ENCODE assay signal across 21 cellular contexts in genomic region chr5:109880907-109881685, GRCh38.
DNase-seq lines count a peak whose midpoint lies in the region; ATAC-seq and TF ChIP-seq lines count a peak whose summit lies in the region.
"Had no signal": no experiment of that assay in that cellular context is flagged by ENCODE, and none has a peak within 500 bp of the region (broad histone marks: within the 10 kb centered on the region; RNA-seq: fewer than 3 reads in every experiment).

No MANE protein-coding gene starts in this region.

- no peak overlapping the region for H3K27ac ChIP-seq in uterus
- H3K27ac ChIP-seq: BLaER1 treated with 17β-estradiol and CSF1 and Interleukin-3, amounts not matched to agents 10 nM and 100 nM; Peyer's patch; upper lobe of right lung had no signal

- POLR2A ChIA-PET in naive thymus-derived CD8-positive, alpha-beta T cell (lab: Charles Lee) = interaction anchor here (1.2 kb wide), 1 partner anchor 8 kb away, joined by 3 read pairs; no protein-coding TSS in a partner anchor

- peak overlapping the region in 7 of 10 donors; percentile 17 to 73 (median 34) for H3K27ac Mint-ChIP-seq in naive thymus-derived CD8-positive, alpha-beta T cell
- H3K27ac Mint-ChIP-seq: activated naive CD4-positive, alpha-beta T cell treated with anti-CD3 and anti-CD28 coated beads for 36 hours had no signal

- H3K9me3 Mint-ChIP-seq in naive thymus-derived CD8-positive, alpha-beta T cell = no peaks in the 10 kb centered on the region
- H3K9me3 Mint-ChIP-seq: activated naive CD4-positive, alpha-beta T cell treated with anti-CD3 and anti-CD28 coated beads for 36 hours; natural killer cell treated with Interleukin-12 subunit alpha and Interleukin-12 subunit beta and Interleukin-15 and Interleukin-18, amount 100 ng/mL, for 72 hours had no signal

- H3K27me3 Mint-ChIP-seq in naive thymus-derived CD8-positive, alpha-beta T cell = no peaks in the 10 kb centered on the region
- H3K27me3 Mint-ChIP-seq: natural killer cell treated with Interleukin-12 subunit alpha and Interleukin-12 subunit beta and Interleukin-15 and Interleukin-18, amount 100 ng/mL, for 72 hours had no signal

- peaks cover 21 to 37% (median 33%) of the 10 kb centered on the region in 4 donors for H3K4me1 Mint-ChIP-seq in naive thymus-derived CD8-positive, alpha-beta T cell

- TF ChIP-seq CTCF in astrocyte of the spinal cord (IDR thresholded peaks at IDR 0.05; ENCODE audit: low read depth, low read length) (no peak), uterus (IDR thresholded peaks at IDR 0.05) (no peak)

- H3K4me3 ChIP-seq in astrocyte of the spinal cord (ENCODE audit: low read depth, low read length) = no peak overlapping the region
- no peak overlapping the region for H3K4me3 ChIP-seq in uterus
- H3K4me3 ChIP-seq: BLaER1 treated with 17β-estradiol and CSF1 and Interleukin-3, amounts not matched to agents 10 nM and 100 nM; HAP-1; lung; Peyer's patch; upper lobe of right lung had no signal

- in situ Hi-C loops in astrocyte of the spinal cord (cut with HindIII; ENCODE audit: low sequenced_read_pairs) = no loop called here

- H3K27me3 ChIP-seq in uterus = no peaks in the 10 kb centered on the region
- H3K27me3 ChIP-seq: BLaER1 treated with 17β-estradiol and CSF1 and Interleukin-3, amounts not matched to agents 10 nM and 100 nM; Peyer's patch; upper lobe of right lung had no signal

- no peaks in the 10 kb centered on the region for H3K36me3 ChIP-seq in uterus
- H3K36me3 ChIP-seq: BLaER1 treated with 17β-estradiol and CSF1 and Interleukin-3, amounts not matched to agents 10 nM and 100 nM; HAP-1; Peyer's patch; upper lobe of right lung had no signal

- H3K9me3 ChIP-seq in uterus = no peaks in the 10 kb centered on the region
- H3K9me3 ChIP-seq: HAP-1, Peyer's patch, upper lobe of right lung had no signal

- H3K4me1 ChIP-seq in uterus = no peaks in the 10 kb centered on the region
- H3K4me1 ChIP-seq: HAP-1, Peyer's patch, upper lobe of right lung had no signal

- peak; percentile 47 to 57 for ATAC-seq in naive thymus-derived CD8-positive, alpha-beta T cell
- ATAC-seq in HG03095 (IDR thresholded peaks at IDR 0.05; ENCODE audit: unreplicated experiment) = no peak
- ATAC-seq: natural killer cell treated with Interleukin-12 subunit alpha and Interleukin-12 subunit beta and Interleukin-15 and Interleukin-18, amount 100 ng/mL, for 72 hours; stimulated activated naive CD8-positive, alpha-beta T cell treated with anti-CD3 and anti-CD28 coated beads, Interleukin-15, Interleukin-2, amounts not matched to agents 100 U/mL and 50 U/mL, for 24 hours; upper lobe of right lung had no signal

- intact Hi-C loops in uterus (cut with DNase I; ENCODE audit: low total_unique reads) = no loop called here

- peak; percentile 1 for DNase-seq in DMS153 (lab: John Stamatoyannopoulos, UW)
- no peak for DNase-seq in DMS153 treated with DMSO at 0.1 percent for 48 hours (lab: John Stamatoyannopoulos, UW; ENCODE audit: unreplicated experiment)
- DNase-seq in NCI-H1417 (lab: John Stamatoyannopoulos, UW) = peak in 2 of 3 experiments; percentile 12 to 68
- peak; percentile 64 for DNase-seq in astrocyte of the spinal cord (ENCODE audit: low read depth, low spot score)
- DNase-seq in naive thymus-derived CD8-positive, alpha-beta T cell = peak in 3 of 10 donors; percentile 19 to 31 (median 29)
- DNase-seq in SIG-M5 treated with dmso at 0.1 percent for 504 hours (lab: John Stamatoyannopoulos, UW; ENCODE audit: unreplicated experiment) = no peak
- no peak for DNase-seq in uterus
- DNase-seq: 8988T; activated naive CD4-positive, alpha-beta T cell treated with anti-CD3 and anti-CD28 coated beads for 36 hours; cortex of kidney; glutamatergic neuron; Karpas-422; NCI-H526 treated with DMSO at 0.1 percent for 48 hours; Peyer's patch; stimulated activated naive CD8-positive, alpha-beta T cell treated with anti-CD3 and anti-CD28 coated beads, Interleukin-15, Interleukin-2, amounts not matched to agents 100 U/mL and 50 U/mL, for 24 hours; upper lobe of right lung had no signal

- TF ChIP-seq POLR2A in uterus (IDR thresholded peaks at IDR 0.05) = no peak

- H3K4me3 Mint-ChIP-seq in naive thymus-derived CD8-positive, alpha-beta T cell = peak overlapping the region in 2 of 10 donors; percentile 3 to 8
- H3K4me3 Mint-ChIP-seq: activated naive CD4-positive, alpha-beta T cell treated with anti-CD3 and anti-CD28 coated beads for 36 hours; natural killer cell treated with Interleukin-12 subunit alpha and Interleukin-12 subunit beta and Interleukin-15 and Interleukin-18, amount 100 ng/mL, for 72 hours had no signal

- no peaks in the 10 kb centered on the region for H3K36me3 Mint-ChIP-seq in naive thymus-derived CD8-positive, alpha-beta T cell
- H3K36me3 Mint-ChIP-seq: natural killer cell treated with Interleukin-12 subunit alpha and Interleukin-12 subunit beta and Interleukin-15 and Interleukin-18, amount 100 ng/mL, for 72 hours had no signal

Comparison
In these comparisons a context has a peak if more than half of its experiments do, and no peak if none do; other contexts are left out.
1. DNase-seq: peak in DMS153 (single experiment), NCI-H1417 (2 of 3) and astrocyte of the spinal cord (single experiment); none in DMS153 treated with DMSO at 0.1 percent for 48 hours (single experiment), SIG-M5 treated with dmso at 0.1 percent for 504 hours (single experiment) and uterus (0 of 2).